ENCODE assay signal across 1 cellular context in the genomic region with DNA sequence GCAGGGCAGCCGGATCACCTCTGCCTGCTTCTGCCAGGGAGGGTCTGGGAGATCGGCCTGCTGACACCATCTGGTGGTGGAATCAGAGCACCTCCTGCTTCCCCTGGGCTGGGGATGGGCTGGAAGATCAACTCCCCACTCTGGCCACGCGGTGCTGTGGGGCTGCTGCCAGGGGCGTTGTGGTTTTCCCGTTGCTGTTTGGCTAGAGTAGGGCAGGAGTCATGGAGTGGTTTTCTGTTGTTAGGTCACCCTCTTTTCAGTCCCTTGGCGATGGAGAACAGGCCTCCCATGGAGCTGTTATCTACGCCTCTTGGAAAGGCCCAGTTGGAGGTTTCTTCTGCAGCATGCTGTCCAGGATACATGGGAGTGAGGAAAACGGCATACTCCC.
TF ChIP-seq lines count a peak whose summit lies in the region.

No MANE protein-coding gene starts in this region.

TF ChIP-seq in HEK293, 187 proteins besides CTCF, POLR2A, EP300 and RAD21 (continued from another document):
- TF ChIP-seq, protein P1, sequence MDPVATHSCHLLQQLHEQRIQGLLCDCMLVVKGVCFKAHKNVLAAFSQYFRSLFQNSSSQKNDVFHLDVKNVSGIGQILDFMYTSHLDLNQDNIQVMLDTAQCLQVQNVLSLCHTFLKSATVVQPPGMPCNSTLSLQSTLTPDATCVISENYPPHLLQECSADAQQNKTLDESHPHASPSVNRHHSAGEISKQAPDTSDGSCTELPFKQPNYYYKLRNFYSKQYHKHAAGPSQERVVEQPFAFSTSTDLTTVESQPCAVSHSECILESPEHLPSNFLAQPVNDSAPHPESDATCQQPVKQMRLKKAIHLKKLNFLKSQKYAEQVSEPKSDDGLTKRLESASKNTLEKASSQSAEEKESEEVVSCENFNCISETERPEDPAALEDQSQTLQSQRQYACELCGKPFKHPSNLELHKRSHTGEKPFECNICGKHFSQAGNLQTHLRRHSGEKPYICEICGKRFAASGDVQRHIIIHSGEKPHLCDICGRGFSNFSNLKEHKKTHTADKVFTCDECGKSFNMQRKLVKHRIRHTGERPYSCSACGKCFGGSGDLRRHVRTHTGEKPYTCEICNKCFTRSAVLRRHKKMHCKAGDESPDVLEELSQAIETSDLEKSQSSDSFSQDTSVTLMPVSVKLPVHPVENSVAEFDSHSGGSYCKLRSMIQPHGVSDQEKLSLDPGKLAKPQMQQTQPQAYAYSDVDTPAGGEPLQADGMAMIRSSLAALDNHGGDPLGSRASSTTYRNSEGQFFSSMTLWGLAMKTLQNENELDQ (tag by site-specific recombination; IDR thresholded peaks at IDR 0.05; ENCODE audit: low read depth) = no peak
